ENCODE assay signal across 15 cellular contexts in genomic region chr1:12197483-12197880, GRCh38.
"Had no signal": no experiment of that assay in that cellular context is flagged by ENCODE, and none has a peak within 500 bp of the region (broad histone marks: within the 10 kb centered on the region; RNA-seq: fewer than 3 reads in every experiment).

No MANE protein-coding gene starts in this region.

- H3K36me3 ChIP-seq: breast epithelium had no signal

- ATAC-seq: left colon; naive thymus-derived CD8-positive, alpha-beta T cell had no signal

- H3K9me3 ChIP-seq: breast epithelium, esophagus muscularis mucosa, right atrium auricular region had no signal

- H3K4me3 ChIP-seq: breast epithelium, esophagus muscularis mucosa, right atrium auricular region had no signal

- FAIRE-seq: small intestine had no signal

- H3K27ac Mint-ChIP-seq: WTC11 had no signal

- H3K4me3 Mint-ChIP-seq: activated CD4-positive, alpha-beta T cell treated with anti-CD3 and anti-CD28 coated beads, Interleukin-2, amount 10 ng/mL, durations not matched to agents 24 days and 14 days; activated naive CD8-positive, alpha-beta T cell treated with anti-CD3 and anti-CD28 coated beads for 36 hours; naive thymus-derived CD8-positive, alpha-beta T cell; WTC11 had no signal

- H3K4me1 ChIP-seq: breast epithelium, right atrium auricular region had no signal

- DNase-seq: activated CD4-positive, alpha-beta T cell treated with anti-CD3 and anti-CD28 coated beads, Interleukin-2, amount 10 ng/mL, durations not matched to agents 24 days and 14 days; activated naive CD8-positive, alpha-beta T cell treated with anti-CD3 and anti-CD28 coated beads for 36 hours; activated T-cell treated with anti-CD3 and anti-CD28 coated beads for 4 hours; aorta; left colon; mammary epithelial cell; naive thymus-derived CD8-positive, alpha-beta T cell; small intestine; stimulated activated naive CD4-positive, alpha-beta T cell; substantia nigra; trophoblast cell had no signal

- H3K36me3 Mint-ChIP-seq: WTC11 had no signal

- H3K27ac ChIP-seq: breast epithelium, esophagus muscularis mucosa, right atrium auricular region had no signal

- H3K9me3 Mint-ChIP-seq: activated CD4-positive, alpha-beta T cell treated with anti-CD3 and anti-CD28 coated beads, Interleukin-2, amount 10 ng/mL, durations not matched to agents 24 days and 14 days; activated naive CD8-positive, alpha-beta T cell treated with anti-CD3 and anti-CD28 coated beads for 36 hours; naive thymus-derived CD8-positive, alpha-beta T cell; WTC11 had no signal

- H3K27me3 Mint-ChIP-seq: activated CD4-positive, alpha-beta T cell treated with anti-CD3 and anti-CD28 coated beads, Interleukin-2, amount 10 ng/mL, durations not matched to agents 24 days and 14 days; activated naive CD8-positive, alpha-beta T cell treated with anti-CD3 and anti-CD28 coated beads for 36 hours; naive thymus-derived CD8-positive, alpha-beta T cell had no signal

- H3K27me3 ChIP-seq: breast epithelium, right atrium auricular region had no signal
